ENCODE assay signal across 16 cellular contexts in genomic region chr18:64380117-64380516, GRCh38.
DNase-seq lines count a peak whose midpoint lies in the region; ATAC-seq and TF ChIP-seq lines count a peak whose summit lies in the region.
"Had no signal": no experiment of that assay in that cellular context is flagged by ENCODE, and none has a peak within 500 bp of the region (broad histone marks: within the 10 kb centered on the region; RNA-seq: fewer than 3 reads in every experiment).

No MANE protein-coding gene starts in this region.

- 63 to 73% methylated on average over 1 of the region's 1 CpG for WGBS in aorta, 2 donors

- H3K4me3 Mint-ChIP-seq in natural killer cell treated with Interleukin-12 subunit alpha and Interleukin-12 subunit beta and Interleukin-15 and Interleukin-18, amount 100 ng/mL, for 72 hours = no peak overlapping the region
- no peak overlapping the region for H3K4me3 Mint-ChIP-seq in glutamatergic neuron (ENCODE audit: unreplicated experiment)
- H3K4me3 Mint-ChIP-seq: activated naive CD8-positive, alpha-beta T cell treated with anti-CD3 and anti-CD28 coated beads, Interleukin-2, amount 50 U/mL, for 24 hours had no signal

- H3K36me3 Mint-ChIP-seq in natural killer cell treated with Interleukin-12 subunit alpha and Interleukin-12 subunit beta and Interleukin-15 and Interleukin-18, amount 100 ng/mL, for 72 hours = peaks cover 7% of the 10 kb centered on the region
- no peaks in the 10 kb centered on the region for H3K36me3 Mint-ChIP-seq in glutamatergic neuron (ENCODE audit: unreplicated experiment)

- H3K4me1 ChIP-seq in OCI-LY3 (ENCODE audit: low read length) (peaks cover 25% of the 10 kb centered on the region), aorta (ENCODE audit: control insufficient read depth in 1 of 2, insufficient read depth in 2 of 2, low read length in 2 of 2) (no peaks in the 10 kb centered on the region), Karpas-422 (ENCODE audit: low read length) (no peaks in the 10 kb centered on the region)

- no peaks in the 10 kb centered on the region; the same call in 1 of the 2 replicates for H3K9me2 ChIP-seq in Karpas-422 (replicated peaks; ENCODE audit: insufficient read depth, low read length)

- H3K9ac ChIP-seq in OCI-LY3 (ENCODE audit: low read length) (peak overlapping the region; percentile 52), Karpas-422 (ENCODE audit: low read length) (no peak overlapping the region)
- H3K9ac ChIP-seq: BLaER1 treated with 17β-estradiol and CSF1 and Interleukin-3, amounts not matched to agents 10 nM and 100 nM had no signal

- peaks cover 37% of the 10 kb centered on the region for H3K36me3 ChIP-seq in OCI-LY3 (replicated peaks; ENCODE audit: low read depth, low read length)
- no peaks in the 10 kb centered on the region for H3K36me3 ChIP-seq in aorta (ENCODE audit: control insufficient read depth in 1 of 2, insufficient read depth in 2 of 2, low read length in 1 of 2)
- H3K36me3 ChIP-seq in Karpas-422 (ENCODE audit: insufficient read depth, low read length) = no peaks in the 10 kb centered on the region
- H3K36me3 ChIP-seq: BLaER1 treated with 17β-estradiol and CSF1 and Interleukin-3, amounts not matched to agents 10 nM and 100 nM had no signal

- no peak for DNase-seq in natural killer cell treated with Interleukin-12 subunit alpha and Interleukin-12 subunit beta and Interleukin-15 and Interleukin-18, amount 100 ng/mL, for 72 hours (ENCODE audit: low spot score)
- no peak for DNase-seq in aorta
- DNase-seq in glutamatergic neuron = no peak
- no peak for DNase-seq in Karpas-422
- DNase-seq: activated CD8-positive, alpha-beta memory T cell treated with anti-CD3 and anti-CD28 coated beads for 24 hours; activated naive CD8-positive, alpha-beta T cell treated with anti-CD3 and anti-CD28 coated beads, Interleukin-2, amount 50 U/mL, for 24 hours; GF-D8; stimulated activated CD4-positive, alpha-beta T cell treated with anti-CD3 and anti-CD28 coated beads, Interleukin-2, amount 100 ng/mL, for 48 hours; T-helper 1 cell had no signal

- H3K4me1 Mint-ChIP-seq in natural killer cell treated with Interleukin-12 subunit alpha and Interleukin-12 subunit beta and Interleukin-15 and Interleukin-18, amount 100 ng/mL, for 72 hours (ENCODE audit: low read depth in 2 of 2) = no peaks in the 10 kb centered on the region
- H3K4me1 Mint-ChIP-seq in glutamatergic neuron (ENCODE audit: low read depth, unreplicated experiment) = no peaks in the 10 kb centered on the region
- H3K4me1 Mint-ChIP-seq: activated naive CD8-positive, alpha-beta T cell treated with anti-CD3 and anti-CD28 coated beads, Interleukin-2, amount 50 U/mL, for 24 hours had no signal

- peak overlapping the region; percentile 61 for H3K4me2 ChIP-seq in OCI-LY3 (ENCODE audit: low read length)
- no peak overlapping the region for H3K4me2 ChIP-seq in Karpas-422 (ENCODE audit: low read depth, low read length, poor library complexity, severe bottlenecking)
- H3K4me2 ChIP-seq: BLaER1 treated with 17β-estradiol and CSF1 and Interleukin-3, amounts not matched to agents 10 nM and 100 nM had no signal

- H3K9me3 ChIP-seq in OCI-LY3 (ENCODE audit: insufficient read depth, low read length) (peaks cover 18% of the 10 kb centered on the region), aorta (ENCODE audit: control insufficient read depth, low read length) (no peaks in the 10 kb centered on the region), Karpas-422 (ENCODE audit: low read length) (no peaks in the 10 kb centered on the region)

- H3K27ac ChIP-seq in OCI-LY3 (ENCODE audit: low read length) (peak overlapping the region; percentile 89), aorta (ENCODE audit: low read depth in 1 of 2, low read length in 2 of 2) (no peak overlapping the region), Karpas-422 (ENCODE audit: low read length) (no peak overlapping the region)
- H3K27ac ChIP-seq: BLaER1 treated with 17β-estradiol and CSF1 and Interleukin-3, amounts not matched to agents 10 nM and 100 nM; coronary artery; HL-60 had no signal

- H3K27me3 ChIP-seq in OCI-LY3 (ENCODE audit: low read depth, low read length) = no peaks in the 10 kb centered on the region
- no peaks in the 10 kb centered on the region for H3K27me3 ChIP-seq in aorta (ENCODE audit: control insufficient read depth in 1 of 2, insufficient read depth in 2 of 2, low read length in 1 of 2)
- H3K27me3 ChIP-seq in Karpas-422 (ENCODE audit: low read length) = no peaks in the 10 kb centered on the region
- H3K27me3 ChIP-seq: BLaER1 treated with 17β-estradiol and CSF1 and Interleukin-3, amounts not matched to agents 10 nM and 100 nM had no signal

- TF ChIP-seq CTCF in OCI-LY3 (IDR thresholded peaks at IDR 0.05; ENCODE audit: low read depth, low read length) (no peak), glutamatergic neuron (IDR thresholded peaks at IDR 0.05; ENCODE audit: partially characterized antibody, unreplicated experiment) (no peak)

- H3K27ac Mint-ChIP-seq in natural killer cell treated with Interleukin-12 subunit alpha and Interleukin-12 subunit beta and Interleukin-15 and Interleukin-18, amount 100 ng/mL, for 72 hours = no peak overlapping the region
- H3K27ac Mint-ChIP-seq in glutamatergic neuron (ENCODE audit: unreplicated experiment) = no peak overlapping the region
- H3K27ac Mint-ChIP-seq: activated naive CD8-positive, alpha-beta T cell treated with anti-CD3 and anti-CD28 coated beads, Interleukin-2, amount 50 U/mL, for 24 hours had no signal

- peak overlapping the region; percentile 44; the same call in 1 of the 2 replicates for H2AFZ ChIP-seq in OCI-LY3 (ENCODE audit: low read depth, low read length)
- H2AFZ ChIP-seq in Karpas-422 (ENCODE audit: low read length) = no peak overlapping the region

- ATAC-seq in GM18858 (IDR thresholded peaks at IDR 0.05; ENCODE audit: unreplicated experiment) = peak; percentile 100
- ATAC-seq in GM21526 (IDR thresholded peaks at IDR 0.05; ENCODE audit: low FRiP score, unreplicated experiment) = peak; percentile 95
- peak; percentile 90 for ATAC-seq in HG03064 (IDR thresholded peaks at IDR 0.05; ENCODE audit: low read depth, unreplicated experiment)
- no peak for ATAC-seq in natural killer cell treated with Interleukin-12 subunit alpha and Interleukin-12 subunit beta and Interleukin-15 and Interleukin-18, amount 100 ng/mL, for 72 hours
- no peak for ATAC-seq in aorta (ENCODE audit: low FRiP score)
- ATAC-seq: activated naive CD8-positive, alpha-beta T cell treated with anti-CD3 and anti-CD28 coated beads, Interleukin-2, amount 50 U/mL, for 24 hours had no signal

- peak overlapping the region; percentile 37 for H3K4me3 ChIP-seq in OCI-LY3 (ENCODE audit: low read length)
- no peak overlapping the region for H3K4me3 ChIP-seq in aorta (ENCODE audit: low read length in 2 of 2)
- no peak overlapping the region for H3K4me3 ChIP-seq in Karpas-422 (ENCODE audit: low read length)
- H3K4me3 ChIP-seq: BLaER1 treated with 17β-estradiol and CSF1 and Interleukin-3, amounts not matched to agents 10 nM and 100 nM; coronary artery had no signal

- H3K9me3 Mint-ChIP-seq in natural killer cell treated with Interleukin-12 subunit alpha and Interleukin-12 subunit beta and Interleukin-15 and Interleukin-18, amount 100 ng/mL, for 72 hours = peaks cover 3% of the 10 kb centered on the region
- peaks cover 2% of the 10 kb centered on the region for H3K9me3 Mint-ChIP-seq in glutamatergic neuron (ENCODE audit: unreplicated experiment)

- H4K20me1 ChIP-seq in OCI-LY3 (ENCODE audit: insufficient read depth, low read length) (no peaks in the 10 kb centered on the region), Karpas-422 (ENCODE audit: insufficient read depth, low read depth, low read length) (no peaks in the 10 kb centered on the region)
- H4K20me1 ChIP-seq: BLaER1 treated with 17β-estradiol and CSF1 and Interleukin-3, amounts not matched to agents 10 nM and 100 nM had no signal

- H3K79me2 ChIP-seq in OCI-LY3 (ENCODE audit: low read length) (no peaks in the 10 kb centered on the region), Karpas-422 (ENCODE audit: low read length) (no peaks in the 10 kb centered on the region)

- intact Hi-C loops in aorta (cut with DNase I) = no loop called here

- no peaks in the 10 kb centered on the region for H3K27me3 Mint-ChIP-seq in natural killer cell treated with Interleukin-12 subunit alpha and Interleukin-12 subunit beta and Interleukin-15 and Interleukin-18, amount 100 ng/mL, for 72 hours
- no peaks in the 10 kb centered on the region for H3K27me3 Mint-ChIP-seq in glutamatergic neuron (ENCODE audit: unreplicated experiment)
- H3K27me3 Mint-ChIP-seq: activated naive CD8-positive, alpha-beta T cell treated with anti-CD3 and anti-CD28 coated beads, Interleukin-2, amount 50 U/mL, for 24 hours had no signal

Comparison
In these comparisons a context has a peak if more than half of its experiments do, and no peak if none do; other contexts are left out.
1. ATAC-seq: peak in GM18858 (single experiment), GM21526 (single experiment) and HG03064 (single experiment); none in natural killer cell treated with Interleukin-12 subunit alpha and Interleukin-12 subunit beta and Interleukin-15 and Interleukin-18, amount 100 ng/mL, for 72 hours (0 of 2) and aorta (single experiment).